In genomic region chr1:9690440-9691107, GRCh38 we compare ENCODE assay signal across 8 cellular contexts. TPM values are rescaled to one million over a fixed set of nuclear protein-coding genes. Genes with fewer than 3 reads are reported as not detected.
DNase-seq lines count a peak whose midpoint lies in the region; ATAC-seq and TF ChIP-seq lines count a peak whose summit lies in the region.

No MANE protein-coding gene starts in this region.

- H2AFZ ChIP-seq in OCI-LY7 (ENCODE audit: low read length): no peak overlapping the region

- H3K27me3 Mint-ChIP-seq in T-helper 2 cell treated with Interferon-gamma antibody and Interleukin-4, amounts not matched to agents 5 μg/mL and 100 μg/mL, for 36 hours (ENCODE audit: low read depth): no peaks in the 10 kb centered on the region
- H3K27me3 Mint-ChIP-seq in activated naive CD8-positive, alpha-beta T cell treated with anti-CD3 and anti-CD28 coated beads, Interleukin-2, amount 50 U/mL, for 24 hours: no peaks in the 10 kb centered on the region
- H3K27me3 Mint-ChIP-seq in stimulated activated memory B cell treated with anti-CD40 and anti-IgM and Interleukin-4, amounts not matched to agents 10 μg/mL and 1 μg/mL and 100 μg/mL, for 72 hours: no peaks in the 10 kb centered on the region

- peaks cover 48% of the 10 kb centered on the region for H3K4me1 Mint-ChIP-seq in T-helper 2 cell treated with Interferon-gamma antibody and Interleukin-4, amounts not matched to agents 5 μg/mL and 100 μg/mL, for 36 hours (ENCODE audit: low read depth)
- H3K4me1 Mint-ChIP-seq in activated naive CD8-positive, alpha-beta T cell treated with anti-CD3 and anti-CD28 coated beads, Interleukin-2, amount 50 U/mL, for 24 hours: peaks cover 79% of the 10 kb centered on the region
- H3K4me1 Mint-ChIP-seq in stimulated activated memory B cell treated with anti-CD40 and anti-IgM and Interleukin-4, amounts not matched to agents 10 μg/mL and 1 μg/mL and 100 μg/mL, for 72 hours: peaks cover 79% of the 10 kb centered on the region

- H3K9me2 ChIP-seq in OCI-LY7 (ENCODE audit: insufficient read depth, low read length): no peaks in the 10 kb centered on the region

- peaks cover 45% of the 10 kb centered on the region for H3K36me3 Mint-ChIP-seq in T-helper 2 cell treated with Interferon-gamma antibody and Interleukin-4, amounts not matched to agents 5 μg/mL and 100 μg/mL, for 36 hours (ENCODE audit: low read depth)
- peaks cover 42% of the 10 kb centered on the region for H3K36me3 Mint-ChIP-seq in activated naive CD8-positive, alpha-beta T cell treated with anti-CD3 and anti-CD28 coated beads, Interleukin-2, amount 50 U/mL, for 24 hours (ENCODE audit: low read depth)
- H3K36me3 Mint-ChIP-seq in stimulated activated memory B cell treated with anti-CD40 and anti-IgM and Interleukin-4, amounts not matched to agents 10 μg/mL and 1 μg/mL and 100 μg/mL, for 72 hours: peaks cover 48% of the 10 kb centered on the region

- no peak for ATAC-seq in activated naive CD8-positive, alpha-beta T cell treated with anti-CD3 and anti-CD28 coated beads, Interleukin-2, amount 50 U/mL, for 24 hours
- ATAC-seq in stimulated activated memory B cell treated with anti-CD40 and anti-IgM and Interleukin-4, amounts not matched to agents 10 μg/mL and 1 μg/mL and 100 μg/mL, for 72 hours: no peak
- ATAC-seq in HG03432 (IDR thresholded peaks at IDR 0.05; ENCODE audit: unreplicated experiment): no peak

- H3K27ac ChIP-seq in OCI-LY7 (ENCODE audit: low read depth, low read length, poor library complexity, severe bottlenecking): no peak overlapping the region

- no peaks in the 10 kb centered on the region for H3K79me2 ChIP-seq in OCI-LY7 (ENCODE audit: insufficient read depth, low read depth, low read length)

- H3K9me3 Mint-ChIP-seq in T-helper 2 cell treated with Interferon-gamma antibody and Interleukin-4, amounts not matched to agents 5 μg/mL and 100 μg/mL, for 36 hours: no peaks in the 10 kb centered on the region
- no peaks in the 10 kb centered on the region for H3K9me3 Mint-ChIP-seq in activated naive CD8-positive, alpha-beta T cell treated with anti-CD3 and anti-CD28 coated beads, Interleukin-2, amount 50 U/mL, for 24 hours
- no peaks in the 10 kb centered on the region for H3K9me3 Mint-ChIP-seq in stimulated activated memory B cell treated with anti-CD40 and anti-IgM and Interleukin-4, amounts not matched to agents 10 μg/mL and 1 μg/mL and 100 μg/mL, for 72 hours

- TF ChIP-seq CTCF in OCI-LY7 (conservative IDR thresholded peaks at IDR 0.05; ENCODE audit: low read length): no peak

- DNase-seq in T-helper 2 cell treated with Interferon-gamma antibody and Interleukin-4, amounts not matched to agents 5 μg/mL and 100 μg/mL, for 36 hours (ENCODE audit: low spot score): no peak
- DNase-seq in T-helper 2 cell (no peak), OCI-LY7 (ENCODE audit: low spot score) (no peak)
- no peak for DNase-seq in activated naive CD8-positive, alpha-beta T cell treated with anti-CD3 and anti-CD28 coated beads, Interleukin-2, amount 50 U/mL, for 24 hours
- DNase-seq in NK-92 treated with Interleukin-12 subunit alpha and Interleukin-12 subunit beta, amount 100 ng/mL, for 24 hours (lab: John Stamatoyannopoulos, UW): no peak

- BruUV-seq in OCI-LY7 (replicated peaks; lab: Mats Ljungman, UMichigan): no TSS peak

- no peaks in the 10 kb centered on the region for H3K9me3 ChIP-seq in iPS-18c (ENCODE audit: control insufficient read depth, insufficient read depth, low read length)
- H3K9me3 ChIP-seq in OCI-LY7 (ENCODE audit: low read length): no peaks in the 10 kb centered on the region

- intact Hi-C loops in OCI-LY7 (cut with micrococcal nuclease; ENCODE audit: unreplicated experiment): no loop called here

- H3K4me1 ChIP-seq in OCI-LY7 (ENCODE audit: insufficient read depth, low read length, poor library complexity, severe bottlenecking): peaks cover 23% of the 10 kb centered on the region

- peak overlapping the region; percentile 75 for H3K4me3 ChIP-seq in iPS-18c (ENCODE audit: insufficient read depth, low read depth, low read length)
- no peak overlapping the region for H3K4me3 ChIP-seq in OCI-LY7 (ENCODE audit: low read depth, low read length, poor library complexity, severe bottlenecking)

- no peaks in the 10 kb centered on the region for H3K36me3 ChIP-seq in OCI-LY7 (ENCODE audit: insufficient read depth, low read length)

- CTCF ChIA-PET in OCI-LY7 (lab: Charles Lee; ENCODE audit: unreplicated experiment): no interaction called here

- peak overlapping the region; percentile 66 for H3K27ac Mint-ChIP-seq in T-helper 2 cell treated with Interferon-gamma antibody and Interleukin-4, amounts not matched to agents 5 μg/mL and 100 μg/mL, for 36 hours
- H3K27ac Mint-ChIP-seq in activated naive CD8-positive, alpha-beta T cell treated with anti-CD3 and anti-CD28 coated beads, Interleukin-2, amount 50 U/mL, for 24 hours: peak overlapping the region; percentile 84
- peak overlapping the region; percentile 76 for H3K27ac Mint-ChIP-seq in stimulated activated memory B cell treated with anti-CD40 and anti-IgM and Interleukin-4, amounts not matched to agents 10 μg/mL and 1 μg/mL and 100 μg/mL, for 72 hours

- H3K4me3 Mint-ChIP-seq in T-helper 2 cell treated with Interferon-gamma antibody and Interleukin-4, amounts not matched to agents 5 μg/mL and 100 μg/mL, for 36 hours: peak overlapping the region; percentile 84
- peak overlapping the region; percentile 86 for H3K4me3 Mint-ChIP-seq in activated naive CD8-positive, alpha-beta T cell treated with anti-CD3 and anti-CD28 coated beads, Interleukin-2, amount 50 U/mL, for 24 hours
- peak overlapping the region; percentile 79 for H3K4me3 Mint-ChIP-seq in stimulated activated memory B cell treated with anti-CD40 and anti-IgM and Interleukin-4, amounts not matched to agents 10 μg/mL and 1 μg/mL and 100 μg/mL, for 72 hours

- POLR2A ChIA-PET in OCI-LY7 (lab: Charles Lee): interaction anchor here (1.4 kb wide), 1 partner anchor 12 kb away, joined by 4 read pairs; no protein-coding TSS in a partner anchor

- H3K4me2 ChIP-seq in OCI-LY7 (ENCODE audit: low read length): no peak overlapping the region

- no peaks in the 10 kb centered on the region for H4K20me1 ChIP-seq in OCI-LY7 (ENCODE audit: insufficient read depth, low read length)

RNA-seq across cellular contexts. Expression of gene PIK3CD, which starts 39.0 kb away (rescaled TPM):
- total RNA-seq in OCI-LY7 (2014; rRNA removed; shearing (Covaris generic)): 7.5 and 13.6 TPM in 2 replicates
- 37.1 and 44.1 TPM in 2 replicates for total RNA-seq in OCI-LY7 (2022)
